Comparison of ENCODE assay signal across 14 cellular contexts in the genomic region with DNA sequence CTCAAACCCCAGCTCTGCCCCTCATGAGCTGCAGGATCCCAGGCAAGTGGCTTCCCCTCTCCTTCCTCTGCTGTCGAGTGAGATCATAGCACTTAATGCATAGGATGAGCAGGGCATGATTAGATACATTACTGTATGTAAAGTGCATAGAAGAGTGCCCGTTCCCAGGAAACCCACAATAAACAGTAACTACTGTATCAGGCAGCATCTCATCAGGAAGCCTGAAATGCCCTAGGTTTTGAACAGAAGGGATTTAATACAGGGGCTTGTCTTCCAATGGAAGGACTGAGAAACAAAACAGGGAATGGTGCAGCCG. TPM values are rescaled to one million over a fixed set of nuclear protein-coding genes. Genes with fewer than 3 reads are reported as not detected.
A peak's percentile ranks its signal among the peaks of the same experiment; 100 is the strongest.
DNase-seq lines count a peak whose midpoint lies in the region; ATAC-seq and TF ChIP-seq lines count a peak whose summit lies in the region.
"Had no signal": no experiment of that assay in that cellular context is flagged by ENCODE, and none has a peak within 500 bp of the region (broad histone marks: within the 10 kb centered on the region; RNA-seq: fewer than 3 reads in every experiment).

No MANE protein-coding gene starts in this region.

- H3K9me3 Mint-ChIP-seq in stimulated activated memory B cell treated with anti-CD40 and anti-IgM and Interleukin-4, amounts not matched to agents 10 μg/mL and 1 μg/mL and 100 μg/mL, for 72 hours = no peaks in the 10 kb centered on the region
- H3K9me3 Mint-ChIP-seq: H9 had no signal

- no peaks in the 10 kb centered on the region for H3K36me3 Mint-ChIP-seq in stimulated activated memory B cell treated with anti-CD40 and anti-IgM and Interleukin-4, amounts not matched to agents 10 μg/mL and 1 μg/mL and 100 μg/mL, for 72 hours

- no peak overlapping the region for H2AFZ ChIP-seq in MM.1S (ENCODE audit: low read length)

- H3K4me1 Mint-ChIP-seq in stimulated activated memory B cell treated with anti-CD40 and anti-IgM and Interleukin-4, amounts not matched to agents 10 μg/mL and 1 μg/mL and 100 μg/mL, for 72 hours = peaks cover 83% of the 10 kb centered on the region

- peaks cover 33% of the 10 kb centered on the region for H3F3A ChIP-seq in MM.1S (ENCODE audit: insufficient read depth, low read length)

- peak overlapping the region; percentile 94 for H3K27ac Mint-ChIP-seq in stimulated activated memory B cell treated with anti-CD40 and anti-IgM and Interleukin-4, amounts not matched to agents 10 μg/mL and 1 μg/mL and 100 μg/mL, for 72 hours
- H3K27ac Mint-ChIP-seq: H9 had no signal

- H3K9me2 ChIP-seq in MM.1S (replicated peaks; ENCODE audit: insufficient read depth, low read length) = no peaks in the 10 kb centered on the region

- H3K36me3 ChIP-seq in MM.1S (replicated peaks; ENCODE audit: insufficient read depth, low read length) (no peaks in the 10 kb centered on the region), colonic mucosa (no peaks in the 10 kb centered on the region)
- H3K36me3 ChIP-seq: MG63, vagina had no signal

- no peaks in the 10 kb centered on the region for H3K27me3 ChIP-seq in MM.1S (replicated peaks; ENCODE audit: insufficient read depth, low read length)
- H3K27me3 ChIP-seq in colonic mucosa = no peaks in the 10 kb centered on the region
- H3K27me3 ChIP-seq: MG63, vagina had no signal

- no peaks in the 10 kb centered on the region for H4K20me1 ChIP-seq in MM.1S (ENCODE audit: insufficient read depth, low read length)

- no peak overlapping the region for H3K4me3 ChIP-seq in MM.1S (ENCODE audit: low read length)
- H3K4me3 ChIP-seq in colonic mucosa = no peak overlapping the region
- H3K4me3 ChIP-seq: MG63, vagina had no signal

- DNase-seq in activated effector memory CD4-positive, alpha-beta T cell treated with anti-CD3 and anti-CD28 coated beads, Interleukin-2, amount 50 U/mL, for 16 hours = peak; percentile 36
- DNase-seq in activated effector memory CD4-positive, alpha-beta T cell treated with Interleukin-2 at 50 U/mL for 16 hours = no peak
- DNase-seq in MM.1S (no peak), colonic mucosa (no peak), GM13976 (ENCODE audit: low spot score) (no peak), NCI-H774 (lab: John Stamatoyannopoulos, UW) (no peak)
- DNase-seq in activated CD8-positive, alpha-beta memory T cell treated with anti-CD3 and anti-CD28 coated beads for 24 hours = no peak
- DNase-seq: COR-L47, H9, NCI-H2107, NCI-H524 treated with DMSO at 0.1 percent for 48 hours had no signal

- ATAC-seq in stimulated activated memory B cell treated with anti-CD40 and anti-IgM and Interleukin-4, amounts not matched to agents 10 μg/mL and 1 μg/mL and 100 μg/mL, for 72 hours = no peak

- in situ Hi-C loops in GM13976 (cut with MboI; ENCODE audit: low sequenced_read_pairs, unreplicated experiment) = no loop called here

- H3K4me2 ChIP-seq in MM.1S (ENCODE audit: low read depth, low read length) = peak overlapping the region; percentile 59

- H3K4me1 ChIP-seq in MM.1S (ENCODE audit: low read length) (peaks cover 48% of the 10 kb centered on the region), colonic mucosa (peaks cover 34% of the 10 kb centered on the region)

- H3K27ac ChIP-seq in MM.1S (ENCODE audit: low read length) (peak overlapping the region; percentile 60; the same call in 1 of the 2 replicates), colonic mucosa (peak overlapping the region; percentile 42)
- H3K27ac ChIP-seq: vagina had no signal

- intact Hi-C loops in colonic mucosa (cut with DNase I) = loop anchor here (10.0 kb wide), 1 partner anchor 84 kb away; no protein-coding TSS in a partner anchor

- TF ChIP-seq CTCF in MM.1S (IDR thresholded peaks at IDR 0.05; ENCODE audit: low read length) = no peak
- TF ChIP-seq CTCF in colonic mucosa (IDR thresholded peaks at IDR 0.05) = no peak
- no peak for TF ChIP-seq CTCF in GM13976 (IDR thresholded peaks at IDR 0.05; ENCODE audit: borderline replicate concordance, control extremely low read depth, extremely low read depth, insufficient read depth, missing control alignments)

- no peaks in the 10 kb centered on the region for H3K9me3 ChIP-seq in MM.1S (replicated peaks; ENCODE audit: insufficient read depth, low read length)
- H3K9me3 ChIP-seq in colonic mucosa = no peaks in the 10 kb centered on the region
- H3K9me3 ChIP-seq: MG63, vagina had no signal

- H3K79me2 ChIP-seq in MM.1S (ENCODE audit: low read length) = no peaks in the 10 kb centered on the region

- H3K4me3 Mint-ChIP-seq in stimulated activated memory B cell treated with anti-CD40 and anti-IgM and Interleukin-4, amounts not matched to agents 10 μg/mL and 1 μg/mL and 100 μg/mL, for 72 hours = no peak overlapping the region
- H3K4me3 Mint-ChIP-seq: H9 had no signal

- H3K9ac ChIP-seq in MM.1S (ENCODE audit: low read length) = no peak overlapping the region
- peak overlapping the region; percentile 3 to 30 for H3K9ac ChIP-seq in colonic mucosa (ENCODE audit: low read depth in 2 of 2, low read length in 2 of 2)

- no peaks in the 10 kb centered on the region for H3K27me3 Mint-ChIP-seq in stimulated activated memory B cell treated with anti-CD40 and anti-IgM and Interleukin-4, amounts not matched to agents 10 μg/mL and 1 μg/mL and 100 μg/mL, for 72 hours

RNA-seq across cellular contexts. Expression of a gene that starts 38.5 kb away (rescaled TPM):
- 10 to 100 TPM; 77.8 to 83.4 TPM for total RNA-seq in colonic mucosa
